ENCODE assay signal across 15 cellular contexts in genomic region chr22:19686946-19687345, GRCh38. TPM values are rescaled to one million over a fixed set of nuclear protein-coding genes. Genes with fewer than 3 reads are reported as not detected.
DNase-seq lines count a peak whose midpoint lies in the region; ATAC-seq, FAIRE-seq and TF ChIP-seq lines count a peak whose summit lies in the region.
"Had no signal": no experiment of that assay in that cellular context is flagged by ENCODE, and none has a peak within 500 bp of the region (broad histone marks: within the 10 kb centered on the region; RNA-seq: fewer than 3 reads in every experiment).

No MANE protein-coding gene starts in this region.

- 16% methylated on average over 7 of the region's 7 CpGs for WGBS in K562 (ENCODE audit: insufficient coverage, low coverage, missing lambda C conversion rate)

- DNase-seq in GF-D8 (lab: John Stamatoyannopoulos, UW): peak; percentile 21
- peak; percentile 53 for DNase-seq in NB4 (ENCODE audit: low read depth)
- peak in 2 of 4 experiments; percentile 40 to 45 for DNase-seq in K562 (ENCODE audit: extremely low read depth in 1 of 4, low spot score in 3 of 4)
- DNase-seq in DMS153 treated with DMSO at 0.1 percent for 48 hours (lab: John Stamatoyannopoulos, UW; ENCODE audit: unreplicated experiment): no peak
- no peak for DNase-seq in tibial artery
- DNase-seq: 8988T; CD4-positive, alpha-beta memory T cell; H9 had no signal

- peaks cover 24 to 38% of the 10 kb centered on the region in 2 experiments for H3K27me3 ChIP-seq in K562 (ENCODE audit: control insufficient read depth in 2 of 2, insufficient read depth in 2 of 2, low read length in 2 of 2)
- H3K27me3 ChIP-seq in neutrophil: no peaks in the 10 kb centered on the region
- no peaks in the 10 kb centered on the region for H3K27me3 ChIP-seq in tibial artery
- H3K27me3 ChIP-seq: BLaER1 had no signal

- 0 out of 3 replicates have a peak, but pooled peaks have one; percentile 2 for ATAC-seq in K562
- ATAC-seq in HG02678 (IDR thresholded peaks at IDR 0.05; ENCODE audit: unreplicated experiment): no peak
- no peak for ATAC-seq in HG02571 (IDR thresholded peaks at IDR 0.05; ENCODE audit: unreplicated experiment)
- ATAC-seq: GM12878 had no signal

- peaks cover 19 to 33% of the 10 kb centered on the region in 2 experiments; a peak in 4 of 5 replicates for H3K4me1 ChIP-seq in K562 (replicated peaks in 1 of 2; ENCODE audit: control insufficient read depth in 2 of 2, insufficient read depth in 2 of 2, low read length in 2 of 2)
- peaks cover 59 to 71% of the 10 kb centered on the region in 2 experiments for H3K4me1 ChIP-seq in neutrophil (ENCODE audit: control insufficient read depth in 1 of 2, insufficient read depth in 1 of 2, low read depth in 1 of 2, low read length in 1 of 2)
- peaks cover 0 to 10% (median 5%) of the 10 kb centered on the region in 4 donors for H3K4me1 ChIP-seq in tibial artery
- H3K4me1 ChIP-seq: BLaER1 had no signal

- in situ Hi-C loops in K562 (cut with MboI): no loop called here

- H4K20me1 ChIP-seq in K562 (replicated peaks; ENCODE audit: control insufficient read depth, insufficient read depth, low read length): no peaks in the 10 kb centered on the region
- H4K20me1 ChIP-seq: BLaER1 had no signal

- no peak overlapping the region for H3K9ac ChIP-seq in K562 (ENCODE audit: insufficient read depth in 1 of 2, low read depth in 2 of 2, low read length in 2 of 2)
- H3K9ac ChIP-seq: BLaER1 had no signal

- H3K9me1 ChIP-seq in K562 (ENCODE audit: control insufficient read depth, insufficient read depth, low read length): no peaks in the 10 kb centered on the region

- H2AFZ ChIP-seq in K562 (ENCODE audit: low read depth, low read length): peak overlapping the region; percentile 8; the same call in 1 of the 2 replicates

- no peaks in the 10 kb centered on the region for H3K36me3 ChIP-seq in K562 (ENCODE audit: control insufficient read depth, insufficient read depth, low read length)
- H3K36me3 ChIP-seq in neutrophil: no peaks in the 10 kb centered on the region
- H3K36me3 ChIP-seq in tibial artery: no peaks in the 10 kb centered on the region
- H3K36me3 ChIP-seq: BLaER1 had no signal

- CTCF ChIA-PET in K562 (lab: Yijun Ruan, JAX; ENCODE audit: low intra/inter-chr PET ratio): interaction anchor here (0.7 kb wide), 1 partner anchor 14 kb away, joined by 5 read pairs; no protein-coding TSS in a partner anchor

- no TSS peak for BruUV-seq in K562 (replicated peaks; lab: Mats Ljungman, UMichigan)

- intact Hi-C loops in K562 (cut with micrococcal nuclease): no loop called here
- intact Hi-C loops in tibial artery (cut with DNase I; ENCODE audit: low total_unique reads): no loop called here

- no peak for TF ChIP-seq EP300 in K562 (IDR thresholded peaks at IDR 0.05; ENCODE audit: low read length)

- peak overlapping the region; percentile 42 for H3K4me3 ChIP-seq in NB4 (ENCODE audit: low read depth, low read length)
- no peak overlapping the region for H3K4me3 ChIP-seq in K562
- H3K4me3 ChIP-seq in neutrophil (ENCODE audit: low read depth in 1 of 2, low read length in 1 of 2): peak overlapping the region; percentile 45 to 65
- H3K4me3 ChIP-seq in tibial artery: no peak overlapping the region
- H3K4me3 ChIP-seq: BLaER1, GM12878 had no signal

- H3K27ac ChIP-seq in K562 (ENCODE audit: extremely low read depth, low read depth, low read length) (no peak overlapping the region), neutrophil (peak overlapping the region; percentile 89), tibial artery (no peak overlapping the region)
- H3K27ac ChIP-seq: BLaER1 had no signal

- no peak overlapping the region for H3K4me2 ChIP-seq in K562 (ENCODE audit: insufficient read depth, low read length)
- H3K4me2 ChIP-seq: BLaER1 had no signal

- H3K79me2 ChIP-seq in K562 (ENCODE audit: control insufficient read depth, insufficient read depth, low read length): no peaks in the 10 kb centered on the region

- TF ChIP-seq CTCF in NB4 (IDR thresholded peaks at IDR 0.05; ENCODE audit: low read depth, low read length): no peak
- no peak for TF ChIP-seq CTCF in K562 (IDR thresholded peaks at IDR 0.05 in 2 of 3, conservative IDR thresholded peaks at IDR 0.05 in 1 of 3; ENCODE audit: insufficient read depth in 2 of 3, low read depth in 1 of 3, low read length in 3 of 3)
- no peak for TF ChIP-seq CTCF in neutrophil (IDR thresholded peaks at IDR 0.05)
- TF ChIP-seq CTCF in tibial artery (IDR thresholded peaks at IDR 0.05): no peak

- 0 out of 2 replicates have a peak, but pooled peaks cover 2% of the 10 kb centered on the region for H3K9me3 ChIP-seq in K562 (replicated peaks; ENCODE audit: control insufficient read depth, insufficient read depth, low read depth, low read length)
- no peaks in the 10 kb centered on the region for H3K9me3 ChIP-seq in neutrophil
- H3K9me3 ChIP-seq in tibial artery: no peaks in the 10 kb centered on the region

- FAIRE-seq in K562 (lab: Jason Lieb, UNC): no peak
- FAIRE-seq: GM12878, H1, HepG2 had no signal

- POLR2A ChIA-PET in K562 (lab: Yijun Ruan, JAX): interaction anchor here (0.5 to 5.5 kb wide), 13 partner anchors 7 to 116 kb away, joined by 3 to 40 read pairs (median 5); no protein-coding TSS in a partner anchor

- TF ChIP-seq POLR2A in NB4 (IDR thresholded peaks at IDR 0.05; ENCODE audit: extremely low read depth, insufficient read length) (no peak), K562 (conservative IDR thresholded peaks at IDR 0.05) (no peak)

- TF ChIP-seq RAD21 in K562 (CRISPR knock-in tag; conservative IDR thresholded peaks at IDR 0.05 in 1 of 2, IDR thresholded peaks at IDR 0.05 in 1 of 2): no peak

TF ChIP-seq in K562, 482 proteins besides CTCF, POLR2A, EP300 and RAD21 (continues in another document):
- TF ChIP-seq ETV5 (CRISPR knock-in tag; IDR thresholded peaks at IDR 0.05; ENCODE audit: low read depth) (0 out of 2 replicates have a peak, but pooled peaks have one; percentile 45), PCBP1 (IDR thresholded peaks at IDR 0.05; ENCODE audit: low read depth, low read length, poor library complexity, severe bottlenecking) (peak; percentile 5), THAP12 (CRISPR knock-in tag; IDR thresholded peaks at IDR 0.05) (peak; percentile 13; the same call in 1 of the 2 replicates), ZNF695 (CRISPR knock-in tag; IDR thresholded peaks at IDR 0.05) (no peak), KDM2B (CRISPR knock-in tag; IDR thresholded peaks at IDR 0.05) (no peak), MCM2 (IDR thresholded peaks at IDR 0.05; ENCODE audit: low read depth) (no peak)

RNA-seq across cellular contexts. Expression of gene SEPTIN5, which starts 27.4 kb away (rescaled TPM):
- total RNA-seq in K562 (2011; cell fraction: chromatin; rRNA removed; ENCODE audit: low replicate concordance): 625 and 1,610 TPM in 2 replicates
- total RNA-seq in K562 (2011; cell fraction: nucleolus; rRNA removed): 538 and 650 TPM in 2 replicates
- 407 and 495 TPM in 2 replicates for total RNA-seq in K562 (2011; cell fraction: nucleoplasm; rRNA removed)
- total RNA-seq in K562 (2014; rRNA removed) (116 and 125 TPM in 2 replicates), K562 (2014; rRNA removed; fragmentation: Illumina TruSeq; extraction: Trizol) (92.5 and 94.6 TPM in 2 replicates), K562 (2015; rRNA removed; fragmentation: Illumina TruSeq; extraction: Trizol) (28.1 and 34.9 TPM in 2 replicates), K562 (2021) (177 and 195 TPM in 2 replicates)
- polyA plus RNA-seq in K562 (2011; rRNA removed) (119 and 238 TPM in 2 replicates), K562 (2014; fragmentation: Illumina TruSeq; extraction: Trizol) (135 and 164 TPM in 2 replicates), K562 (2014; fragmentation: Nextera tagmentation; extraction: Ambion mirVana) (1 to 10 TPM in 1 of 2 experiments, under 1 TPM in 1; 0.03 to 1.9 TPM), K562 (2014; rRNA removed) (129 and 135 TPM in 2 replicates)
- polyA plus RNA-seq in K562 (2011; cell fraction: cytosol; rRNA removed): 143 and 156 TPM in 2 replicates
- polyA plus RNA-seq in K562 (2011; cell fraction: nucleus; rRNA removed): 671 and 957 TPM in 2 replicates
- polyA plus RNA-seq in K562 (2012): 122 and 123 TPM in 2 replicates
- polyA minus RNA-seq in K562 (2011; rRNA and poly(A)+ RNA removed): 306 and 458 TPM in 2 replicates
- polyA minus RNA-seq in K562 (2011; cell fraction: cytosol; rRNA and poly(A)+ RNA removed): 83.2 and 205 TPM in 2 replicates
- polyA minus RNA-seq in K562 (2011; cell fraction: nucleus; rRNA and poly(A)+ RNA removed): 284 and 666 TPM in 2 replicates
- total RNA-seq: CD4-positive, alpha-beta memory T cell; HepG2 had no signal
- polyA plus RNA-seq: CD4-positive, alpha-beta memory T cell had no signal

RNA-seq across cellular contexts. Expression of gene GP1BB, which starts 36.4 kb away (rescaled TPM):
- 12.5 and 89.3 TPM in 2 replicates for total RNA-seq in K562 (2011; cell fraction: chromatin; rRNA removed; ENCODE audit: low replicate concordance)
- total RNA-seq in K562 (2011; cell fraction: nucleolus; rRNA removed): 145 and 149 TPM in 2 replicates
- 44.7 and 52.3 TPM in 2 replicates for total RNA-seq in K562 (2011; cell fraction: nucleoplasm; rRNA removed)
- total RNA-seq in K562 (2014; rRNA removed) (85.2 and 90.0 TPM in 2 replicates), K562 (2014; rRNA removed; fragmentation: Illumina TruSeq; extraction: Trizol) (2.1 and 2.8 TPM in 2 replicates), K562 (2015; rRNA removed; fragmentation: Illumina TruSeq; extraction: Trizol) (1.6 and 5.2 TPM in 2 replicates), K562 (2021) (139 and 162 TPM in 2 replicates)
- polyA plus RNA-seq in K562 (2011; rRNA removed) (9.2 and 33.6 TPM in 2 replicates), K562 (2014; fragmentation: Illumina TruSeq; extraction: Trizol) (1.6 and 15.2 TPM in 2 replicates), K562 (2014; fragmentation: Nextera tagmentation; extraction: Ambion mirVana) (1 to 10 TPM in 1 of 2 experiments, under 1 TPM in 1; 0.69 to 1.1 TPM), K562 (2014; rRNA removed) (110 and 150 TPM in 2 replicates)
- polyA plus RNA-seq in K562 (2011; cell fraction: cytosol; rRNA removed): 60.0 and 286 TPM in 2 replicates
- 103 and 165 TPM in 2 replicates for polyA plus RNA-seq in K562 (2011; cell fraction: nucleus; rRNA removed)
- polyA plus RNA-seq in K562 (2012): 49.9 and 97.0 TPM in 2 replicates
- 2.4 and 2.8 TPM in 2 replicates for polyA minus RNA-seq in K562 (2011; rRNA and poly(A)+ RNA removed)
- 43.2 and 113 TPM in 2 replicates for polyA minus RNA-seq in K562 (2011; cell fraction: cytosol; rRNA and poly(A)+ RNA removed)
- polyA minus RNA-seq in K562 (2011; cell fraction: nucleus; rRNA and poly(A)+ RNA removed): 19.4 and 37.3 TPM in 2 replicates
- total RNA-seq: CD4-positive, alpha-beta memory T cell; H1; HepG2 had no signal
- polyA plus RNA-seq: CD4-positive, alpha-beta memory T cell; HepG2 had no signal

Comparison
In these comparisons a context has a peak if more than half of its experiments do, and no peak if none do; other contexts are left out.
1. DNase-seq: peak in GF-D8 (single experiment) and NB4 (single experiment); none in DMS153 treated with DMSO at 0.1 percent for 48 hours (single experiment) and tibial artery (0 of 2).
2. H3K4me3 ChIP-seq: peak in NB4 (single experiment) and neutrophil (2 of 2); none in K562 (single experiment) and tibial artery (0 of 2).